Comparison of ENCODE assay signal across 1 cellular context in genomic region chr14:105480807-105481801, GRCh38.
TF ChIP-seq lines count a peak whose summit lies in the region.

No MANE protein-coding gene starts in this region.

TF ChIP-seq in K562, 482 proteins besides CTCF, POLR2A, EP300 and RAD21 (continued from another document and continues in another):
- TF ChIP-seq MXI1 (IDR thresholded peaks at IDR 0.05; ENCODE audit: low read depth, low read length) (no peak), ZNF583 (CRISPR knock-in tag; IDR thresholded peaks at IDR 0.05) (no peak), LEF1 (IDR thresholded peaks at IDR 0.05) (peak; percentile 18; the same call in 1 of the 2 replicates), JUND (IDR thresholded peaks at IDR 0.05; ENCODE audit: borderline replicate concordance, low read depth, low read length) (0 out of 2 replicates have a peak, but pooled peaks have one; percentile 30), JUND (tag; IDR thresholded peaks at IDR 0.05; ENCODE audit: borderline replicate concordance, low read depth, low read length) (no peak; the same call in 2 of the 3 replicates), HNRNPH1 (optimal IDR thresholded peaks at IDR 0.05; ENCODE audit: low read depth, low read length) (no peak), RAD51 (IDR thresholded peaks at IDR 0.05; ENCODE audit: borderline replicate concordance, low read depth) (no peak), SMARCC2 (IDR thresholded peaks at IDR 0.05; ENCODE audit: low read depth) (no peak), PTRF (tag; IDR thresholded peaks at IDR 0.05) (no peak), CBFA2T2 (conservative IDR thresholded peaks at IDR 0.05) (no peak), USF1 (CRISPR knock-in tag; IDR thresholded peaks at IDR 0.05) (no peak), PATZ1 (CRISPR knock-in tag; IDR thresholded peaks at IDR 0.05; ENCODE audit: borderline replicate concordance) (no peak), BHLHE40 (IDR thresholded peaks at IDR 0.05; ENCODE audit: low read length) (peak; percentile 55; the same call in 1 of the 2 replicates), ELF4 (CRISPR knock-in tag; IDR thresholded peaks at IDR 0.05) (no peak), NFE2L1 (tag; IDR thresholded peaks at IDR 0.05; ENCODE audit: borderline replicate concordance, low read depth) (no peak), NR1H2 (CRISPR knock-in tag; IDR thresholded peaks at IDR 0.05) (no peak), ZNF561 (CRISPR knock-in tag; conservative IDR thresholded peaks at IDR 0.05) (no peak), ZKSCAN3 (CRISPR knock-in tag; IDR thresholded peaks at IDR 0.05) (no peak), MCM7 (IDR thresholded peaks at IDR 0.05) (no peak), POLR2AphosphoS2 (IDR thresholded peaks at IDR 0.05; ENCODE audit: low read length) (no peak), RBM34 (IDR thresholded peaks at IDR 0.05; ENCODE audit: borderline replicate concordance, insufficient read depth, low read length) (no peak), ZNF274 (IDR thresholded peaks at IDR 0.05; ENCODE audit: borderline replicate concordance, low read depth, low read length) (no peak), ATF2 (CRISPR knock-in tag; IDR thresholded peaks at IDR 0.05) (no peak), ZZZ3 (IDR thresholded peaks at IDR 0.05) (no peak), KDM5B (IDR thresholded peaks at IDR 0.05; ENCODE audit: insufficient replicate concordance, low read depth, low read length) (peak; percentile 27), TEAD2 (tag; IDR thresholded peaks at IDR 0.05) (no peak), ZEB2 (IDR thresholded peaks at IDR 0.05) (0 out of 2 replicates have a peak, but pooled peaks have one; percentile 20), MAFF (IDR thresholded peaks at IDR 0.05; ENCODE audit: low read length) (no peak), TARDBP (IDR thresholded peaks at IDR 0.05) (no peak), ATF6 (CRISPR knock-in tag; IDR thresholded peaks at IDR 0.05) (no peak), MNT (conservative IDR thresholded peaks at IDR 0.05) (peak in 1 of 2 experiments; percentile 59; a peak in 1 of 4 replicates), CTBP1 (IDR thresholded peaks at IDR 0.05; ENCODE audit: borderline replicate concordance) (peak; percentile 79), E2F4 (CRISPR knock-in tag; IDR thresholded peaks at IDR 0.05; ENCODE audit: low read depth) (peak; percentile 48; the same call in 1 of the 2 replicates), ZBTB8A (IDR thresholded peaks at IDR 0.05; ENCODE audit: partially characterized antibody) (no peak), CEBPB (tag; IDR thresholded peaks at IDR 0.05) (no peak), ZNF41 (CRISPR knock-in tag; conservative IDR thresholded peaks at IDR 0.05) (no peak), SAFB2 (IDR thresholded peaks at IDR 0.05; ENCODE audit: borderline replicate concordance, low read depth, low read length, severe bottlenecking) (no peak), STAT5A (IDR thresholded peaks at IDR 0.05; ENCODE audit: borderline replicate concordance, low read length) (no peak), STAT6 (CRISPR knock-in tag; IDR thresholded peaks at IDR 0.05) (0 out of 2 replicates have a peak, but pooled peaks have one; percentile 25), ZNF143 (CRISPR knock-in tag; IDR thresholded peaks at IDR 0.05) (no peak), ZNF146 (CRISPR knock-in tag; IDR thresholded peaks at IDR 0.05; ENCODE audit: unreplicated experiment) (no peak)
- TF ChIP-seq, protein P1, sequence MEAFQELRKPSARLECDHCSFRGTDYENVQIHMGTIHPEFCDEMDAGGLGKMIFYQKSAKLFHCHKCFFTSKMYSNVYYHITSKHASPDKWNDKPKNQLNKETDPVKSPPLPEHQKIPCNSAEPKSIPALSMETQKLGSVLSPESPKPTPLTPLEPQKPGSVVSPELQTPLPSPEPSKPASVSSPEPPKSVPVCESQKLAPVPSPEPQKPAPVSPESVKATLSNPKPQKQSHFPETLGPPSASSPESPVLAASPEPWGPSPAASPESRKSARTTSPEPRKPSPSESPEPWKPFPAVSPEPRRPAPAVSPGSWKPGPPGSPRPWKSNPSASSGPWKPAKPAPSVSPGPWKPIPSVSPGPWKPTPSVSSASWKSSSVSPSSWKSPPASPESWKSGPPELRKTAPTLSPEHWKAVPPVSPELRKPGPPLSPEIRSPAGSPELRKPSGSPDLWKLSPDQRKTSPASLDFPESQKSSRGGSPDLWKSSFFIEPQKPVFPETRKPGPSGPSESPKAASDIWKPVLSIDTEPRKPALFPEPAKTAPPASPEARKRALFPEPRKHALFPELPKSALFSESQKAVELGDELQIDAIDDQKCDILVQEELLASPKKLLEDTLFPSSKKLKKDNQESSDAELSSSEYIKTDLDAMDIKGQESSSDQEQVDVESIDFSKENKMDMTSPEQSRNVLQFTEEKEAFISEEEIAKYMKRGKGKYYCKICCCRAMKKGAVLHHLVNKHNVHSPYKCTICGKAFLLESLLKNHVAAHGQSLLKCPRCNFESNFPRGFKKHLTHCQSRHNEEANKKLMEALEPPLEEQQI (IDR thresholded peaks at IDR 0.05) = no peak
- TF ChIP-seq, protein P2, sequence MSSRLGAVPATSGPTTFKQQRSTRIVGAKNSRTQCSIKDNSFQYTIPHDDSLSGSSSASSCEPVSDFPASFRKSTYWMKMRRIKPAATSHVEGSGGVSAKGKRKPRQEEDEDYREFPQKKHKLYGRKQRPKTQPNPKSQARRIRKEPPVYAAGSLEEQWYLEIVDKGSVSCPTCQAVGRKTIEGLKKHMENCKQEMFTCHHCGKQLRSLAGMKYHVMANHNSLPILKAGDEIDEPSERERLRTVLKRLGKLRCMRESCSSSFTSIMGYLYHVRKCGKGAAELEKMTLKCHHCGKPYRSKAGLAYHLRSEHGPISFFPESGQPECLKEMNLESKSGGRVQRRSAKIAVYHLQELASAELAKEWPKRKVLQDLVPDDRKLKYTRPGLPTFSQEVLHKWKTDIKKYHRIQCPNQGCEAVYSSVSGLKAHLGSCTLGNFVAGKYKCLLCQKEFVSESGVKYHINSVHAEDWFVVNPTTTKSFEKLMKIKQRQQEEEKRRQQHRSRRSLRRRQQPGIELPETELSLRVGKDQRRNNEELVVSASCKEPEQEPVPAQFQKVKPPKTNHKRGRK (tag; IDR thresholded peaks at IDR 0.05) = no peak
- TF ChIP-seq, protein P3, sequence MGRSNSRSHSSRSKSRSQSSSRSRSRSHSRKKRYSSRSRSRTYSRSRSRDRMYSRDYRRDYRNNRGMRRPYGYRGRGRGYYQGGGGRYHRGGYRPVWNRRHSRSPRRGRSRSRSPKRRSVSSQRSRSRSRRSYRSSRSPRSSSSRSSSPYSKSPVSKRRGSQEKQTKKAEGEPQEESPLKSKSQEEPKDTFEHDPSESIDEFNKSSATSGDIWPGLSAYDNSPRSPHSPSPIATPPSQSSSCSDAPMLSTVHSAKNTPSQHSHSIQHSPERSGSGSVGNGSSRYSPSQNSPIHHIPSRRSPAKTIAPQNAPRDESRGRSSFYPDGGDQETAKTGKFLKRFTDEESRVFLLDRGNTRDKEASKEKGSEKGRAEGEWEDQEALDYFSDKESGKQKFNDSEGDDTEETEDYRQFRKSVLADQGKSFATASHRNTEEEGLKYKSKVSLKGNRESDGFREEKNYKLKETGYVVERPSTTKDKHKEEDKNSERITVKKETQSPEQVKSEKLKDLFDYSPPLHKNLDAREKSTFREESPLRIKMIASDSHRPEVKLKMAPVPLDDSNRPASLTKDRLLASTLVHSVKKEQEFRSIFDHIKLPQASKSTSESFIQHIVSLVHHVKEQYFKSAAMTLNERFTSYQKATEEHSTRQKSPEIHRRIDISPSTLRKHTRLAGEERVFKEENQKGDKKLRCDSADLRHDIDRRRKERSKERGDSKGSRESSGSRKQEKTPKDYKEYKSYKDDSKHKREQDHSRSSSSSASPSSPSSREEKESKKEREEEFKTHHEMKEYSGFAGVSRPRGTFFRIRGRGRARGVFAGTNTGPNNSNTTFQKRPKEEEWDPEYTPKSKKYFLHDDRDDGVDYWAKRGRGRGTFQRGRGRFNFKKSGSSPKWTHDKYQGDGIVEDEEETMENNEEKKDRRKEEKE (IDR thresholded peaks at IDR 0.05; ENCODE audit: borderline replicate concordance in 1 of 2, control insufficient read depth in 1 of 2, low read depth in 2 of 2, low read length in 1 of 2) = no peak
